1 cellular context compared by ENCODE assay signal in the genomic region with DNA sequence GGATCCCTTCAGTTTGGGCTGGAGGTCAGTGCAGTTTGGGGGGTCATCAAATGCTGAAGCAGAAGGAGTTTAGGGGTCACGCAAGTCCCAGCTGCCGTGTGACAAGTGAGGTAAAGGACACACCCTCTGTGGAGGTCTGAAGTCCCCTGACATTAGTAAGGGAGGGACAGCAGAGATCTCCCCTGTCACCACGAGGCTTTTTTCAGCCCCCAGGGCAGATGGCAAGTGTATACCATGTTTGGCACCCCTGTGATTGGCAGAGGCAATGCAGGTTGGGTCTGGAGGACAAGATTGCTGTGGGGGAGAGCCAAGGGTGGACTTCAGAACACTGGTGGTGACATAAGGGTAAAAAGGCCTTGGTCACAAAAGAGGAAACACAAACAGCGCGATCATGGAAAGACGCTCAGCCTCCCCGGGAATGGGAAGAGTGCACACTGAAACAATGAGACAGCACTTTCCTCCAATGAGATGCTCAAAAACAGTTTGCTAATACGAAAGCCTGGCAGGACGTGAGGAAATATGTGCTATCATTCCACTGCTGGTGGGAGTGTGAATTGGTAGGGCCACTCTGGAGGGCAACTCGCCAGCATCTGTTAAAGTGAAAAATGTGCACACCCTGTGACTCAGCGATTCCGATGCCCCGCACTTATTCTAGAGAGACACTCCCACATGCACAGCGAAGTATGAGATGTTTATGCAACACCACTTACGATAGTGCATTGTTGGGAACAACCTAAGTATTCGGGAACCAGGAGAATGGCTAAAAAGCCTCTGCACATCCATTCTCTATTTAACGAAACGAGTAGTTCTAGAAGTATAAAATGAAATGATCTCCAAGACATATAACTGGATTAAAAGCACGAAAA.
TF ChIP-seq lines count a peak whose summit lies in the region.

No MANE protein-coding gene starts in this region.

TF ChIP-seq in GM12878, 131 proteins besides CTCF, POLR2A, EP300 and RAD21 (continues in another document):
- TF ChIP-seq ZNF24 (IDR thresholded peaks at IDR 0.05) (no peak), BRCA1 (IDR thresholded peaks at IDR 0.05; ENCODE audit: low read depth, low read length) (no peak), ZNF217 (IDR thresholded peaks at IDR 0.05) (no peak), YBX1 (IDR thresholded peaks at IDR 0.05) (no peak), SREBF2 (IDR thresholded peaks at IDR 0.05; ENCODE audit: low read length) (no peak), POLR2AphosphoS2 (IDR thresholded peaks at IDR 0.05; ENCODE audit: low read depth, low read length) (no peak), RFX5 (IDR thresholded peaks at IDR 0.05; ENCODE audit: low read depth, low read length) (no peak), RCOR1 (conservative IDR thresholded peaks at IDR 0.05; ENCODE audit: low read depth, low read length) (no peak), CHD4 (IDR thresholded peaks at IDR 0.05) (0 out of 2 replicates have a peak, but pooled peaks have one; percentile 78), RELA (IDR thresholded peaks at IDR 0.05; ENCODE audit: borderline replicate concordance, partially characterized antibody) (no peak), EED (IDR thresholded peaks at IDR 0.05; ENCODE audit: low read depth) (peak; percentile 49; the same call in 1 of the 2 replicates), MXI1 (IDR thresholded peaks at IDR 0.05; ENCODE audit: low read depth, low read length) (no peak), ZNF207 (IDR thresholded peaks at IDR 0.05; ENCODE audit: borderline replicate concordance) (no peak), GABPA (IDR thresholded peaks at IDR 0.05; ENCODE audit: low read depth) (no peak), CBX3 (IDR thresholded peaks at IDR 0.05; ENCODE audit: borderline replicate concordance, low read depth) (no peak), SMAD5 (IDR thresholded peaks at IDR 0.05; ENCODE audit: low read depth) (no peak), MYB (IDR thresholded peaks at IDR 0.05; ENCODE audit: borderline replicate concordance, low read depth, low read length) (no peak), KAT2A (conservative IDR thresholded peaks at IDR 0.05; ENCODE audit: control insufficient read depth, low read depth, low read length) (no peak), MEF2A (IDR thresholded peaks at IDR 0.05; ENCODE audit: insufficient read depth, low read depth, low read length) (no peak), SUPT20H (IDR thresholded peaks at IDR 0.05; ENCODE audit: borderline replicate concordance, control insufficient read depth, low read depth, low read length) (no peak), POLR2AphosphoS5 (IDR thresholded peaks at IDR 0.05; ENCODE audit: low read length) (no peak), ASH2L (IDR thresholded peaks at IDR 0.05; ENCODE audit: borderline replicate concordance, low read depth) (no peak), TCF12 (IDR thresholded peaks at IDR 0.05; ENCODE audit: low read depth, low read length) (no peak), FOXM1 (IDR thresholded peaks at IDR 0.05; ENCODE audit: low read depth, low read length) (no peak), CHD2 (IDR thresholded peaks at IDR 0.05; ENCODE audit: borderline replicate concordance, low read depth, low read length) (no peak), TBL1XR1 (IDR thresholded peaks at IDR 0.05; ENCODE audit: low read depth, low read length) (no peak), IRF4 (IDR thresholded peaks at IDR 0.05; ENCODE audit: low read depth, low read length) (no peak), NBN (IDR thresholded peaks at IDR 0.05) (no peak)
- TF ChIP-seq, protein P1, sequence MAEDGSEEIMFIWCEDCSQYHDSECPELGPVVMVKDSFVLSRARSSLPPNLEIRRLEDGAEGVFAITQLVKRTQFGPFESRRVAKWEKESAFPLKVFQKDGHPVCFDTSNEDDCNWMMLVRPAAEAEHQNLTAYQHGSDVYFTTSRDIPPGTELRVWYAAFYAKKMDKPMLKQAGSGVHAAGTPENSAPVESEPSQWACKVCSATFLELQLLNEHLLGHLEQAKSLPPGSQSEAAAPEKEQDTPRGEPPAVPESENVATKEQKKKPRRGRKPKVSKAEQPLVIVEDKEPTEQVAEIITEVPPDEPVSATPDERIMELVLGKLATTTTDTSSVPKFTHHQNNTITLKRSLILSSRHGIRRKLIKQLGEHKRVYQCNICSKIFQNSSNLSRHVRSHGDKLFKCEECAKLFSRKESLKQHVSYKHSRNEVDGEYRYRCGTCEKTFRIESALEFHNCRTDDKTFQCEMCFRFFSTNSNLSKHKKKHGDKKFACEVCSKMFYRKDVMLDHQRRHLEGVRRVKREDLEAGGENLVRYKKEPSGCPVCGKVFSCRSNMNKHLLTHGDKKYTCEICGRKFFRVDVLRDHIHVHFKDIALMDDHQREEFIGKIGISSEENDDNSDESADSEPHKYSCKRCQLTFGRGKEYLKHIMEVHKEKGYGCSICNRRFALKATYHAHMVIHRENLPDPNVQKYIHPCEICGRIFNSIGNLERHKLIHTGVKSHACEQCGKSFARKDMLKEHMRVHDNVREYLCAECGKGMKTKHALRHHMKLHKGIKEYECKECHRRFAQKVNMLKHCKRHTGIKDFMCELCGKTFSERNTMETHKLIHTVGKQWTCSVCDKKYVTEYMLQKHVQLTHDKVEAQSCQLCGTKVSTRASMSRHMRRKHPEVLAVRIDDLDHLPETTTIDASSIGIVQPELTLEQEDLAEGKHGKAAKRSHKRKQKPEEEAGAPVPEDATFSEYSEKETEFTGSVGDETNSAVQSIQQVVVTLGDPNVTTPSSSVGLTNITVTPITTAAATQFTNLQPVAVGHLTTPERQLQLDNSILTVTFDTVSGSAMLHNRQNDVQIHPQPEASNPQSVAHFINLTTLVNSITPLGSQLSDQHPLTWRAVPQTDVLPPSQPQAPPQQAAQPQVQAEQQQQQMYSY (CRISPR knock-in tag; IDR thresholded peaks at IDR 0.05): no peak
- TF ChIP-seq, protein P2, sequence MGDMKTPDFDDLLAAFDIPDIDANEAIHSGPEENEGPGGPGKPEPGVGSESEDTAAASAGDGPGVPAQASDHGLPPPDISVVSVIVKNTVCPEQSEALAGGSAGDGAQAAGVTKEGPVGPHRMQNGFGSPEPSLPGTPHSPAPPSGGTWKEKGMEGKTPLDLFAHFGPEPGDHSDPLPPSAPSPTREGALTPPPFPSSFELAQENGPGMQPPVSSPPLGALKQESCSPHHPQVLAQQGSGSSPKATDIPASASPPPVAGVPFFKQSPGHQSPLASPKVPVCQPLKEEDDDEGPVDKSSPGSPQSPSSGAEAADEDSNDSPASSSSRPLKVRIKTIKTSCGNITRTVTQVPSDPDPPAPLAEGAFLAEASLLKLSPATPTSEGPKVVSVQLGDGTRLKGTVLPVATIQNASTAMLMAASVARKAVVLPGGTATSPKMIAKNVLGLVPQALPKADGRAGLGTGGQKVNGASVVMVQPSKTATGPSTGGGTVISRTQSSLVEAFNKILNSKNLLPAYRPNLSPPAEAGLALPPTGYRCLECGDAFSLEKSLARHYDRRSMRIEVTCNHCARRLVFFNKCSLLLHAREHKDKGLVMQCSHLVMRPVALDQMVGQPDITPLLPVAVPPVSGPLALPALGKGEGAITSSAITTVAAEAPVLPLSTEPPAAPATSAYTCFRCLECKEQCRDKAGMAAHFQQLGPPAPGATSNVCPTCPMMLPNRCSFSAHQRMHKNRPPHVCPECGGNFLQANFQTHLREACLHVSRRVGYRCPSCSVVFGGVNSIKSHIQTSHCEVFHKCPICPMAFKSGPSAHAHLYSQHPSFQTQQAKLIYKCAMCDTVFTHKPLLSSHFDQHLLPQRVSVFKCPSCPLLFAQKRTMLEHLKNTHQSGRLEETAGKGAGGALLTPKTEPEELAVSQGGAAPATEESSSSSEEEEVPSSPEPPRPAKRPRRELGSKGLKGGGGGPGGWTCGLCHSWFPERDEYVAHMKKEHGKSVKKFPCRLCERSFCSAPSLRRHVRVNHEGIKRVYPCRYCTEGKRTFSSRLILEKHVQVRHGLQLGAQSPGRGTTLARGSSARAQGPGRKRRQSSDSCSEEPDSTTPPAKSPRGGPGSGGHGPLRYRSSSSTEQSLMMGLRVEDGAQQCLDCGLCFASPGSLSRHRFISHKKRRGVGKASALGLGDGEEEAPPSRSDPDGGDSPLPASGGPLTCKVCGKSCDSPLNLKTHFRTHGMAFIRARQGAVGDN (IDR thresholded peaks at IDR 0.05): peak; percentile 22; the same call in 1 of the 2 replicates
- TF ChIP-seq, protein P3, sequence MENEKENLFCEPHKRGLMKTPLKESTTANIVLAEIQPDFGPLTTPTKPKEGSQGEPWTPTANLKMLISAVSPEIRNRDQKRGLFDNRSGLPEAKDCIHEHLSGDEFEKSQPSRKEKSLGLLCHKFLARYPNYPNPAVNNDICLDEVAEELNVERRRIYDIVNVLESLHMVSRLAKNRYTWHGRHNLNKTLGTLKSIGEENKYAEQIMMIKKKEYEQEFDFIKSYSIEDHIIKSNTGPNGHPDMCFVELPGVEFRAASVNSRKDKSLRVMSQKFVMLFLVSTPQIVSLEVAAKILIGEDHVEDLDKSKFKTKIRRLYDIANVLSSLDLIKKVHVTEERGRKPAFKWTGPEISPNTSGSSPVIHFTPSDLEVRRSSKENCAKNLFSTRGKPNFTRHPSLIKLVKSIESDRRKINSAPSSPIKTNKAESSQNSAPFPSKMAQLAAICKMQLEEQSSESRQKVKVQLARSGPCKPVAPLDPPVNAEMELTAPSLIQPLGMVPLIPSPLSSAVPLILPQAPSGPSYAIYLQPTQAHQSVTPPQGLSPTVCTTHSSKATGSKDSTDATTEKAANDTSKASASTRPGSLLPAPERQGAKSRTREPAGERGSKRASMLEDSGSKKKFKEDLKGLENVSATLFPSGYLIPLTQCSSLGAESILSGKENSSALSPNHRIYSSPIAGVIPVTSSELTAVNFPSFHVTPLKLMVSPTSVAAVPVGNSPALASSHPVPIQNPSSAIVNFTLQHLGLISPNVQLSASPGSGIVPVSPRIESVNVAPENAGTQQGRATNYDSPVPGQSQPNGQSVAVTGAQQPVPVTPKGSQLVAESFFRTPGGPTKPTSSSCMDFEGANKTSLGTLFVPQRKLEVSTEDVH (IDR thresholded peaks at IDR 0.05; ENCODE audit: low read depth, partially characterized antibody): no peak
- TF ChIP-seq, protein P4, sequence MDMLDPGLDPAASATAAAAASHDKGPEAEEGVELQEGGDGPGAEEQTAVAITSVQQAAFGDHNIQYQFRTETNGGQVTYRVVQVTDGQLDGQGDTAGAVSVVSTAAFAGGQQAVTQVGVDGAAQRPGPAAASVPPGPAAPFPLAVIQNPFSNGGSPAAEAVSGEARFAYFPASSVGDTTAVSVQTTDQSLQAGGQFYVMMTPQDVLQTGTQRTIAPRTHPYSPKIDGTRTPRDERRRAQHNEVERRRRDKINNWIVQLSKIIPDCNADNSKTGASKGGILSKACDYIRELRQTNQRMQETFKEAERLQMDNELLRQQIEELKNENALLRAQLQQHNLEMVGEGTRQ (IDR thresholded peaks at IDR 0.05; ENCODE audit: borderline replicate concordance, low read depth, low read length): no peak
- TF ChIP-seq, protein P5, sequence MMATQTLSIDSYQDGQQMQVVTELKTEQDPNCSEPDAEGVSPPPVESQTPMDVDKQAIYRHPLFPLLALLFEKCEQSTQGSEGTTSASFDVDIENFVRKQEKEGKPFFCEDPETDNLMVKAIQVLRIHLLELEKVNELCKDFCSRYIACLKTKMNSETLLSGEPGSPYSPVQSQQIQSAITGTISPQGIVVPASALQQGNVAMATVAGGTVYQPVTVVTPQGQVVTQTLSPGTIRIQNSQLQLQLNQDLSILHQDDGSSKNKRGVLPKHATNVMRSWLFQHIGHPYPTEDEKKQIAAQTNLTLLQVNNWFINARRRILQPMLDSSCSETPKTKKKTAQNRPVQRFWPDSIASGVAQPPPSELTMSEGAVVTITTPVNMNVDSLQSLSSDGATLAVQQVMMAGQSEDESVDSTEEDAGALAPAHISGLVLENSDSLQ (IDR thresholded peaks at IDR 0.05): peak; percentile 36; the same call in 1 of the 2 replicates
- TF ChIP-seq, protein P6, sequence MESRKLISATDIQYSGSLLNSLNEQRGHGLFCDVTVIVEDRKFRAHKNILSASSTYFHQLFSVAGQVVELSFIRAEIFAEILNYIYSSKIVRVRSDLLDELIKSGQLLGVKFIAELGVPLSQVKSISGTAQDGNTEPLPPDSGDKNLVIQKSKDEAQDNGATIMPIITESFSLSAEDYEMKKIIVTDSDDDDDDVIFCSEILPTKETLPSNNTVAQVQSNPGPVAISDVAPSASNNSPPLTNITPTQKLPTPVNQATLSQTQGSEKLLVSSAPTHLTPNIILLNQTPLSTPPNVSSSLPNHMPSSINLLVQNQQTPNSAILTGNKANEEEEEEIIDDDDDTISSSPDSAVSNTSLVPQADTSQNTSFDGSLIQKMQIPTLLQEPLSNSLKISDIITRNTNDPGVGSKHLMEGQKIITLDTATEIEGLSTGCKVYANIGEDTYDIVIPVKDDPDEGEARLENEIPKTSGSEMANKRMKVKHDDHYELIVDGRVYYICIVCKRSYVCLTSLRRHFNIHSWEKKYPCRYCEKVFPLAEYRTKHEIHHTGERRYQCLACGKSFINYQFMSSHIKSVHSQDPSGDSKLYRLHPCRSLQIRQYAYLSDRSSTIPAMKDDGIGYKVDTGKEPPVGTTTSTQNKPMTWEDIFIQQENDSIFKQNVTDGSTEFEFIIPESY (IDR thresholded peaks at IDR 0.05): no peak
- TF ChIP-seq, protein P7, sequence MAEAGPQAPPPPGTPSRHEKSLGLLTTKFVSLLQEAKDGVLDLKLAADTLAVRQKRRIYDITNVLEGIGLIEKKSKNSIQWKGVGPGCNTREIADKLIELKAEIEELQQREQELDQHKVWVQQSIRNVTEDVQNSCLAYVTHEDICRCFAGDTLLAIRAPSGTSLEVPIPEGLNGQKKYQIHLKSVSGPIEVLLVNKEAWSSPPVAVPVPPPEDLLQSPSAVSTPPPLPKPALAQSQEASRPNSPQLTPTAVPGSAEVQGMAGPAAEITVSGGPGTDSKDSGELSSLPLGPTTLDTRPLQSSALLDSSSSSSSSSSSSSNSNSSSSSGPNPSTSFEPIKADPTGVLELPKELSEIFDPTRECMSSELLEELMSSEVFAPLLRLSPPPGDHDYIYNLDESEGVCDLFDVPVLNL (IDR thresholded peaks at IDR 0.05; ENCODE audit: low read depth, low read length): no peak
- TF ChIP-seq, protein P8, sequence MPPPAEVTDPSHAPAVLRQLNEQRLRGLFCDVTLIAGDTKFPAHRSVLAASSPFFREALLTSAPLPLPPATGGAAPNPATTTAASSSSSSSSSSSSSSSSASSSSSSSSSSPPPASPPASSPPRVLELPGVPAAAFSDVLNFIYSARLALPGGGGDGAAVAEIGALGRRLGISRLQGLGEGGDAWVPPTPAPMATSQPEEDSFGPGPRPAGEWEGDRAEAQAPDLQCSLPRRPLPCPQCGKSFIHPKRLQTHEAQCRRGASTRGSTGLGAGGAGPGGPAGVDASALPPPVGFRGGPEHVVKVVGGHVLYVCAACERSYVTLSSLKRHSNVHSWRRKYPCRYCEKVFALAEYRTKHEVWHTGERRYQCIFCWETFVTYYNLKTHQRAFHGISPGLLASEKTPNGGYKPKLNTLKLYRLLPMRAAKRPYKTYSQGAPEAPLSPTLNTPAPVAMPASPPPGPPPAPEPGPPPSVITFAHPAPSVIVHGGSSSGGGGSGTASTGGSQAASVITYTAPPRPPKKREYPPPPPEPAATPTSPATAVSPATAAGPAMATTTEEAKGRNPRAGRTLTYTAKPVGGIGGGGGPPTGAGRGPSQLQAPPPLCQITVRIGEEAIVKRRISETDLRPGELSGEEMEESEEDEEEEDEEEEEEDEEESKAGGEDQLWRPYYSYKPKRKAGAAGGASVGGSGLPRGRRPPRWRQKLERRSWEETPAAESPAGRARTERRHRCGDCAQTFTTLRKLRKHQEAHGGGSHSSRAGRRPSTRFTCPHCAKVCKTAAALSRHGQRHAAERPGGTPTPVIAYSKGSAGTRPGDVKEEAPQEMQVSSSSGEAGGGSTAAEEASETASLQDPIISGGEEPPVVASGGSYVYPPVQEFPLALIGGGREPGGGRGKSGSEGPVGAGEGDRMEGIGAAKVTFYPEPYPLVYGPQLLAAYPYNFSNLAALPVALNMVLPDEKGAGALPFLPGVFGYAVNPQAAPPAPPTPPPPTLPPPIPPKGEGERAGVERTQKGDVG (CRISPR knock-in tag; IDR thresholded peaks at IDR 0.05): no peak
